Comparison of ENCODE assay signal across 8 cellular contexts in genomic region chr2:142131016-142131714, GRCh38. TPM values are rescaled to one million over a fixed set of nuclear protein-coding genes. Genes with fewer than 3 reads are reported as not detected.
DNase-seq lines count a peak whose midpoint lies in the region; FAIRE-seq and TF ChIP-seq lines count a peak whose summit lies in the region.

LRP1B (minus strand) TSS chr2:142131016; CDS start chr2:142130729, 287 bp downstream.

- peak; percentile 28 for FAIRE-seq in endothelial cell of umbilical vein (lab: Jason Lieb, UNC)
- FAIRE-seq in urothelium cell line (lab: Jason Lieb, UNC), result no peak

- H3K4me3 ChIP-seq in H7 (ENCODE audit: insufficient read depth, low read depth, low read length) (peak within 1 kb of the TSS; percentile 64), endothelial cell of umbilical vein (replicated peaks in 1 of 3; ENCODE audit: insufficient read depth in 1 of 3, low read depth in 1 of 3, low read length in 3 of 3) (peak within 1 kb of the TSS; percentile 50 to 83 (median 53)), mesodermal cell (ENCODE audit: extremely low read depth, insufficient read depth, low read length, poor library complexity, severe bottlenecking) (peak within 1 kb of the TSS; percentile 50)

- CTCF ChIA-PET in endothelial cell of umbilical vein (lab: Charles Lee), result interaction anchor here (0.7 to 4.4 kb wide), 6 partner anchors 9 to 23 kb away, joined by 3 to 54 read pairs (median 4); no protein-coding TSS in a partner anchor

- no peaks in the 10 kb centered on the region for H3K9me1 ChIP-seq in endothelial cell of umbilical vein (replicated peaks; ENCODE audit: control insufficient read depth, extremely low read depth, insufficient read depth, low read length)

- intact Hi-C loops in endothelial cell of umbilical vein (cut with micrococcal nuclease), result loop anchor here (2.0 to 10.0 kb wide), 4 partner anchors 56 to 1956 kb away; no protein-coding TSS in a partner anchor

- peak within 1 kb of the TSS; percentile 96 for H3K4me2 ChIP-seq in endothelial cell of umbilical vein (ENCODE audit: insufficient read depth, low read length)

- H3K9me3 ChIP-seq in endothelial cell of umbilical vein (replicated peaks; ENCODE audit: control insufficient read depth, insufficient read depth, low read length), result no peaks in the 10 kb centered on the region
- H3K9me3 ChIP-seq in mesodermal cell (ENCODE audit: control insufficient read depth, low read length), result no peaks in the 10 kb centered on the region

- no TSS peak for BruUV-seq in endothelial cell of umbilical vein (replicated peaks; lab: Mats Ljungman, UMichigan)

- H3K4me1 ChIP-seq in endothelial cell of umbilical vein (ENCODE audit: control insufficient read depth, extremely low read depth, insufficient read depth, low read length), result peaks cover 11% of the 10 kb centered on the region
- no peaks in the 10 kb centered on the region for H3K4me1 ChIP-seq in mesodermal cell (ENCODE audit: control insufficient read depth, insufficient read depth, low read length, poor library complexity, severe bottlenecking)

- peak within 1 kb of the TSS; percentile 59 for H3K9ac ChIP-seq in endothelial cell of umbilical vein (replicated peaks; ENCODE audit: extremely low read depth, insufficient read depth, low read length)

- H3K79me2 ChIP-seq in endothelial cell of umbilical vein (ENCODE audit: control insufficient read depth, insufficient read depth, low read length), result no peaks in the 10 kb centered on the region

- H3K36me3 ChIP-seq in H7 (replicated peaks; ENCODE audit: control insufficient read depth, insufficient read depth, low read length) (no peaks in the 10 kb centered on the region), endothelial cell of umbilical vein (ENCODE audit: control insufficient read depth in 2 of 2, extremely low read depth in 1 of 2, insufficient read depth in 2 of 2, low read length in 2 of 2) (no peaks in the 10 kb centered on the region), mesodermal cell (ENCODE audit: control insufficient read depth, insufficient read depth, low read length) (no peaks in the 10 kb centered on the region)

- H3K27ac ChIP-seq in endothelial cell of umbilical vein (ENCODE audit: insufficient read depth, low read depth, low read length), result no peak within 1 kb of the TSS
- peak within 1 kb of the TSS; percentile 60 for H3K27ac ChIP-seq in mesodermal cell (ENCODE audit: low read depth, low read length, severe bottlenecking)

- DNase-seq in DMS 273 (lab: John Stamatoyannopoulos, UW; ENCODE audit: unreplicated experiment) (peak; percentile 60), DMS 273 treated with DMSO at 0.1 percent for 48 hours (lab: John Stamatoyannopoulos, UW) (no peak), H7 (peak; percentile 19), OCI-M1 (lab: John Stamatoyannopoulos, UW) (peak; percentile 58), endothelial cell of umbilical vein (ENCODE audit: low read depth, low spot score) (peak; percentile 45), urothelium cell line (ENCODE audit: low spot score) (peak; percentile 11)
- DNase-seq in activated naive CD4-positive, alpha-beta T cell (lab: John Stamatoyannopoulos, UW), result no peak

- TF ChIP-seq POLR2A in endothelial cell of umbilical vein (IDR thresholded peaks at IDR 0.05; ENCODE audit: low read depth, low read length), result no peak

- TF ChIP-seq CTCF in endothelial cell of umbilical vein (IDR thresholded peaks at IDR 0.05; ENCODE audit: extremely low read depth in 1 of 2, insufficient read depth in 1 of 2, low read depth in 1 of 2, low read length in 2 of 2), result no peak

- 2 to 4% methylated on average over 11 to 12 of the region's 21 CpGs for WGBS in mesodermal cell (ENCODE audit: insufficient coverage in 2 of 2), 2 experiments

- POLR2A ChIA-PET in endothelial cell of umbilical vein (lab: Charles Lee), result no interaction called here

- H3K27me3 ChIP-seq in H7 (ENCODE audit: control insufficient read depth, insufficient read depth, low read length), result peaks cover 26% of the 10 kb centered on the region
- H3K27me3 ChIP-seq in endothelial cell of umbilical vein (ENCODE audit: control insufficient read depth in 2 of 2, insufficient read depth in 2 of 2, low read length in 2 of 2), result peaks cover 15 to 37% of the 10 kb centered on the region in 2 experiments

- dilution Hi-C loops in endothelial cell of umbilical vein (cut with MboI; ENCODE audit: extremely low pct_ligation_motif_present, low sequenced_read_pairs), result no loop called here

- H2AFZ ChIP-seq in endothelial cell of umbilical vein (ENCODE audit: low read depth, low read length), result peak within 1 kb of the TSS; percentile 74

- H4K20me1 ChIP-seq in endothelial cell of umbilical vein (replicated peaks; ENCODE audit: control insufficient read depth, extremely low read depth, insufficient read depth, low read length), result no peaks in the 10 kb centered on the region

TF ChIP-seq in endothelial cell of umbilical vein, 7 proteins besides CTCF, POLR2A, EP300 and RAD21:
- no peak for TF ChIP-seq EZH2 (IDR thresholded peaks at IDR 0.05; ENCODE audit: borderline replicate concordance, low read depth, low read length, severe bottlenecking)
- no peak for TF ChIP-seq MAX (IDR thresholded peaks at IDR 0.05; ENCODE audit: insufficient read depth, insufficient read length)
- no peak for TF ChIP-seq FOS (IDR thresholded peaks at IDR 0.05; ENCODE audit: borderline replicate concordance, insufficient read depth, low read length)
- TF ChIP-seq POLR2AphosphoS5 (IDR thresholded peaks at IDR 0.05; ENCODE audit: insufficient read depth, low read depth, low read length), result no peak
- TF ChIP-seq JUN (IDR thresholded peaks at IDR 0.05; ENCODE audit: borderline replicate concordance, insufficient read depth, insufficient read length, low read depth), result no peak
- no peak for TF ChIP-seq MYC (IDR thresholded peaks at IDR 0.05; ENCODE audit: low read depth, low read length)
- TF ChIP-seq GATA2 (IDR thresholded peaks at IDR 0.05; ENCODE audit: insufficient read depth, insufficient read length, low read depth, low read length), result no peak

RNA-seq across cellular contexts. Expression of gene LRP1B, which starts in this region (rescaled TPM):
- 0.17 and 0.26 TPM in 2 replicates for total RNA-seq in H7 (2014; rRNA removed; shearing (Covaris generic))
- 0.07 TPM in 2 replicates for total RNA-seq in endothelial cell of umbilical vein
- 0.02 and 0.03 TPM in 2 replicates for polyA plus RNA-seq in endothelial cell of umbilical vein
- polyA plus RNA-seq in endothelial cell of umbilical vein (2011; cell fraction: cytosol; rRNA removed), result 0.01 TPM in 2 replicates
- polyA plus RNA-seq in endothelial cell of umbilical vein (2011; cell fraction: nucleus; rRNA removed), result 0.05 and 0.07 TPM in 2 replicates
- 0.04 and 0.15 TPM in 2 replicates for polyA plus RNA-seq in endothelial cell of umbilical vein (2012)
- polyA minus RNA-seq in endothelial cell of umbilical vein, result 0.12 and 0.15 TPM in 2 replicates
- 1.0 TPM for polyA minus RNA-seq in endothelial cell of umbilical vein (2011; cell fraction: cytosol; rRNA and poly(A)+ RNA removed)
- 0.24 and 0.82 TPM in 2 replicates for polyA minus RNA-seq in endothelial cell of umbilical vein (2011; cell fraction: nucleus; rRNA and poly(A)+ RNA removed)
- 5.0 TPM for polyA plus RNA-seq in mesodermal cell (2013, experiment 1 of 2)
- 4.7 TPM for polyA plus RNA-seq in mesodermal cell (2013, experiment 2 of 2)

Comparison
In these comparisons a context has a peak if more than half of its experiments do, and no peak if none do; other contexts are left out.
1. DNase-seq: peak in DMS 273 (single experiment), OCI-M1 (single experiment), endothelial cell of umbilical vein (single experiment) and urothelium cell line (single experiment); none in DMS 273 treated with DMSO at 0.1 percent for 48 hours (single experiment) and activated naive CD4-positive, alpha-beta T cell (0 of 4).
2. Peak in DNase-seq and H3K4me3 ChIP-seq in H7; RNA of the gene not detected or under 1 TPM.
3. Peak in every context shown above with its lines, with median percentiles within 50 percentile points of each other: H3K4me3 ChIP-seq.